In the genomic region with DNA sequence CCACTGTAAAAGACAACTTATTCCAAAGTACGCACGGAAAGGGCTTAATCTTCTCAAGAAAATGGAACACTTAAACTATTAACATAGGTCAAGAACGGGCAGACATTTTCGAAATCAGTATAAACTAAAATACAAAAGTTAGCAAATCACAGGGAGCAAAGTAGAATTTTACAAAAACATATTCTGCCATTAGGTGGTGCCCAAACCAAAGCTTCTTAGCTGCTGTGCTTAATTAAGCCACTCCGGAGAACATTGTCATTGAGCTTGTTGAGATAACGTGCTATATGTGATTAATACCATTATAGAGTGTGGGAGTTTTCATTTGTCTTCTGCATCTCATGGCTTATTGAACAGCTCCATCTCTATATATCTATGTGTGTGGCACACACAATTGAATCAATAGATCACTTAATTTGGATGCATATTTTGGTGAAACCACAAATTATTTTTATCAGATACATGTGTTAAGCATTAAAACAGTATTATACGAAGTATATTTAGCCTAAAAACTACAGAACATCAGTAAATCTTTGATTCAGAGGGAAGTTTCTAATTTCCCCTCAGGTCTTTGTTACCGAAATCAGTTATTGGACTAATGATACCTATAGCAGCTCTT, we compare ENCODE assay signal across 1 cellular context.
TF ChIP-seq lines count a peak whose summit lies in the region.

No MANE protein-coding gene starts in this region.

TF ChIP-seq in GM23338, 12 proteins besides CTCF, POLR2A, EP300 and RAD21 (continued from another document):
- TF ChIP-seq, protein P1, sequence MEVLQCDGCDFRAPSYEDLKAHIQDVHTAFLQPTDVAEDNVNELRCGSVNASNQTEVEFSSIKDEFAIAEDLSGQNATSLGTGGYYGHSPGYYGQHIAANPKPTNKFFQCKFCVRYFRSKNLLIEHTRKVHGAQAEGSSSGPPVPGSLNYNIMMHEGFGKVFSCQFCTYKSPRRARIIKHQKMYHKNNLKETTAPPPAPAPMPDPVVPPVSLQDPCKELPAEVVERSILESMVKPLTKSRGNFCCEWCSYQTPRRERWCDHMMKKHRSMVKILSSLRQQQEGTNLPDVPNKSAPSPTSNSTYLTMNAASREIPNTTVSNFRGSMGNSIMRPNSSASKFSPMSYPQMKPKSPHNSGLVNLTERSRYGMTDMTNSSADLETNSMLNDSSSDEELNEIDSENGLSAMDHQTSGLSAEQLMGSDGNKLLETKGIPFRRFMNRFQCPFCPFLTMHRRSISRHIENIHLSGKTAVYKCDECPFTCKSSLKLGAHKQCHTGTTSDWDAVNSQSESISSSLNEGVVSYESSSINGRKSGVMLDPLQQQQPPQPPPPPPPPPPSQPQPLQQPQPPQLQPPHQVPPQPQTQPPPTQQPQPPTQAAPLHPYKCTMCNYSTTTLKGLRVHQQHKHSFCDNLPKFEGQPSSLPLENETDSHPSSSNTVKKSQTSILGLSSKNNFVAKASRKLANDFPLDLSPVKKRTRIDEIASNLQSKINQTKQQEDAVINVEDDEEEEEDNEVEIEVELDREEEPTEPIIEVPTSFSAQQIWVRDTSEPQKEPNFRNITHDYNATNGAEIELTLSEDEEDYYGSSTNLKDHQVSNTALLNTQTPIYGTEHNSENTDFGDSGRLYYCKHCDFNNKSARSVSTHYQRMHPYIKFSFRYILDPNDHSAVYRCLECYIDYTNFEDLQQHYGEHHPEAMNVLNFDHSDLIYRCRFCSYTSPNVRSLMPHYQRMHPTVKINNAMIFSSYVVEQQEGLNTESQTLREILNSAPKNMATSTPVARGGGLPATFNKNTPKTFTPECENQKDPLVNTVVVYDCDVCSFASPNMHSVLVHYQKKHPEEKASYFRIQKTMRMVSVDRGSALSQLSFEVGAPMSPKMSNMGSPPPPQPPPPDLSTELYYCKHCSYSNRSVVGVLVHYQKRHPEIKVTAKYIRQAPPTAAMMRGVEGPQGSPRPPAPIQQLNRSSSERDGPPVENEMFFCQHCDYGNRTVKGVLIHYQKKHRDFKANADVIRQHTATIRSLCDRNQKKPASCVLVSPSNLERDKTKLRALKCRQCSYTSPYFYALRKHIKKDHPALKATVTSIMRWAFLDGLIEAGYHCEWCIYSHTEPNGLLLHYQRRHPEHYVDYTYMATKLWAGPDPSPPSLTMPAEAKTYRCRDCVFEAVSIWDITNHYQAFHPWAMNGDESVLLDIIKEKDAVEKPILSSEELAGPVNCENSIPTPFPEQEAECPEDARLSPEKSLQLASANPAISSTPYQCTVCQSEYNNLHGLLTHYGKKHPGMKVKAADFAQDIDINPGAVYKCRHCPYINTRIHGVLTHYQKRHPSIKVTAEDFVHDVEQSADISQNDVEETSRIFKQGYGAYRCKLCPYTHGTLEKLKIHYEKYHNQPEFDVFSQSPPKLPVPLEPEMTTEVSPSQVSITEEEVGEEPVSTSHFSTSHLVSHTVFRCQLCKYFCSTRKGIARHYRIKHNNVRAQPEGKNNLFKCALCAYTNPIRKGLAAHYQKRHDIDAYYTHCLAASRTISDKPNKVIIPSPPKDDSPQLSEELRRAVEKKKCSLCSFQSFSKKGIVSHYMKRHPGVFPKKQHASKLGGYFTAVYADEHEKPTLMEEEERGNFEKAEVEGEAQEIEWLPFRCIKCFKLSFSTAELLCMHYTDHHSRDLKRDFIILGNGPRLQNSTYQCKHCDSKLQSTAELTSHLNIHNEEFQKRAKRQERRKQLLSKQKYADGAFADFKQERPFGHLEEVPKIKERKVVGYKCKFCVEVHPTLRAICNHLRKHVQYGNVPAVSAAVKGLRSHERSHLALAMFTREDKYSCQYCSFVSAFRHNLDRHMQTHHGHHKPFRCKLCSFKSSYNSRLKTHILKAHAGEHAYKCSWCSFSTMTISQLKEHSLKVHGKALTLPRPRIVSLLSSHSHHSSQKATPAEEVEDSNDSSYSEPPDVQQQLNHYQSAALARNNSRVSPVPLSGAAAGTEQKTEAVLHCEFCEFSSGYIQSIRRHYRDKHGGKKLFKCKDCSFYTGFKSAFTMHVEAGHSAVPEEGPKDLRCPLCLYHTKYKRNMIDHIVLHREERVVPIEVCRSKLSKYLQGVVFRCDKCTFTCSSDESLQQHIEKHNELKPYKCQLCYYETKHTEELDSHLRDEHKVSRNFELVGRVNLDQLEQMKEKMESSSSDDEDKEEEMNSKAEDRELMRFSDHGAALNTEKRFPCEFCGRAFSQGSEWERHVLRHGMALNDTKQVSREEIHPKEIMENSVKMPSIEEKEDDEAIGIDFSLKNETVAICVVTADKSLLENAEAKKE (CRISPR knock-in tag; IDR thresholded peaks at IDR 0.05) = no peak
- TF ChIP-seq EZH2 (IDR thresholded peaks at IDR 0.05; ENCODE audit: low read depth, unreplicated experiment) (no peak), JUNB (IDR thresholded peaks at IDR 0.05; ENCODE audit: unreplicated experiment) (no peak), EZH2phosphoT487 (IDR thresholded peaks at IDR 0.05; ENCODE audit: unreplicated experiment) (no peak), STAT1 (IDR thresholded peaks at IDR 0.05; ENCODE audit: unreplicated experiment) (no peak), ZNF331 (CRISPR knock-in tag; IDR thresholded peaks at IDR 0.05; ENCODE audit: low read depth) (no peak)
- TF ChIP-seq, protein P2, sequence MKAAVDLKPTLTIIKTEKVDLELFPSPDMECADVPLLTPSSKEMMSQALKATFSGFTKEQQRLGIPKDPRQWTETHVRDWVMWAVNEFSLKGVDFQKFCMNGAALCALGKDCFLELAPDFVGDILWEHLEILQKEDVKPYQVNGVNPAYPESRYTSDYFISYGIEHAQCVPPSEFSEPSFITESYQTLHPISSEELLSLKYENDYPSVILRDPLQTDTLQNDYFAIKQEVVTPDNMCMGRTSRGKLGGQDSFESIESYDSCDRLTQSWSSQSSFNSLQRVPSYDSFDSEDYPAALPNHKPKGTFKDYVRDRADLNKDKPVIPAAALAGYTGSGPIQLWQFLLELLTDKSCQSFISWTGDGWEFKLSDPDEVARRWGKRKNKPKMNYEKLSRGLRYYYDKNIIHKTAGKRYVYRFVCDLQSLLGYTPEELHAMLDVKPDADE (IDR thresholded peaks at IDR 0.05) = no peak
